Comparison of ENCODE assay signal across 1 cellular context in genomic region chr12:49895773-49896172, GRCh38.
TF ChIP-seq lines count a peak whose summit lies in the region.

No MANE protein-coding gene starts in this region.

TF ChIP-seq in GM23338, 12 proteins besides CTCF, POLR2A, EP300 and RAD21 (continued from another document):
- no peak for TF ChIP-seq JUNB (IDR thresholded peaks at IDR 0.05; ENCODE audit: unreplicated experiment)
- TF ChIP-seq NANOG (IDR thresholded peaks at IDR 0.05; ENCODE audit: borderline replicate concordance) = no peak
- no peak for TF ChIP-seq ZNF462 (CRISPR knock-in tag; IDR thresholded peaks at IDR 0.05)
- no peak for TF ChIP-seq REST (IDR thresholded peaks at IDR 0.05; ENCODE audit: unreplicated experiment)
- TF ChIP-seq CREB1 (CRISPR knock-in tag; IDR thresholded peaks at IDR 0.05; ENCODE audit: low read depth) = no peak
